ENCODE assay signal across 8 cellular contexts in the genomic region with DNA sequence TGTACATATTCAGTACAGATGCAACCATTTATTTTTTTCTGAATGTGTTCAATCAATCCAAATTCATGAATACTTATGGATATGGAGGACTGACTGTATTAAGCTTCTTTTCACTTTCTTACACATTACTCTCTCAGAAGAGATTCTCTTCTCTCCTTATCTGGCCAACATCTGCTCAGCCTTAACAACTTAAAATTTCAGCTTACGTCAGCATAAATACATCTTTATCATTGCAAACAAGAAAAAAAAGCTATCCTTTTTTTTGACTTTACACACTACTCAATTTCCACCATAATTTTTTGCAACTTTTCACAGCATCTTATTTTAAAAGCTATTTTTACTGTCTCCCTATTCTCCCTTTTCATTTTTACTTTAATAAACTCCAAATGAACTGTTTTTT.
"Had no signal": no experiment of that assay in that cellular context is flagged by ENCODE, and none has a peak within 500 bp of the region (broad histone marks: within the 10 kb centered on the region; RNA-seq: fewer than 3 reads in every experiment).

No MANE protein-coding gene starts in this region.

- H3K27ac ChIP-seq: GM23248, HL-60 had no signal

- H3K4me3 ChIP-seq: GM23248 had no signal

- H3K9ac ChIP-seq: GM23248 had no signal

- DNase-seq: GM23248, GOT3, H9, HCEC 1CT, Kasumi-1, KG1 had no signal

- FAIRE-seq: H54 had no signal

- H2AFZ ChIP-seq: GM23248 had no signal
